Comparison of ENCODE assay signal across 25 cellular contexts in genomic region chr1:147245129-147245528, GRCh38. TPM values are rescaled to one million over a fixed set of nuclear protein-coding genes. Genes with fewer than 3 reads are reported as not detected.
A peak's percentile ranks its signal among the peaks of the same experiment; 100 is the strongest.
DNase-seq lines count a peak whose midpoint lies in the region; ATAC-seq, FAIRE-seq and TF ChIP-seq lines count a peak whose summit lies in the region.
"Had no signal": no experiment of that assay in that cellular context is flagged by ENCODE, and none has a peak within 500 bp of the region (broad histone marks: within the 10 kb centered on the region; RNA-seq: fewer than 3 reads in every experiment).

No MANE protein-coding gene starts in this region.

- ATAC-seq in SK-N-SH treated with all-trans-retinoic acid at 6 μM for 48 hours: no peak
- ATAC-seq: foreskin keratinocyte had no signal

- H3K36me3 Mint-ChIP-seq in astrocyte (ENCODE audit: low read depth, unreplicated experiment) (no peaks in the 10 kb centered on the region), nephron progenitor cell (ENCODE audit: low read depth) (peaks cover 46% of the 10 kb centered on the region)

- H3K79me2 ChIP-seq in SK-N-SH (ENCODE audit: insufficient read depth): peaks cover 68% of the 10 kb centered on the region
- peaks cover 72% of the 10 kb centered on the region for H3K79me2 ChIP-seq in KMS-11 (ENCODE audit: insufficient read depth, low read depth)
- peaks cover 69% of the 10 kb centered on the region for H3K79me2 ChIP-seq in astrocyte (ENCODE audit: insufficient read depth, low read length)

- H3F3A ChIP-seq in SK-N-SH (replicated peaks; ENCODE audit: insufficient read depth): peaks cover 4% of the 10 kb centered on the region

- H3K4me3 ChIP-seq in SK-N-SH (ENCODE audit: low read depth in 2 of 2, low read length in 1 of 2) (no peak overlapping the region), KMS-11 (IDR thresholded peaks at IDR 0.05; ENCODE audit: insufficient read depth, low read depth, low read length) (no peak overlapping the region), astrocyte (ENCODE audit: insufficient read depth, low read depth, low read length) (no peak overlapping the region), adrenal gland (no peak overlapping the region)
- H3K4me3 ChIP-seq: skin epidermis, thoracic aorta had no signal

- no peak for TF ChIP-seq RAD21 in SK-N-SH (IDR thresholded peaks at IDR 0.05; ENCODE audit: low read length)

- CTCF ChIA-PET in SK-N-SH (lab: Yijun Ruan, JAX): interaction anchor here (1.0 kb wide), 1 partner anchor 20 kb away, joined by 3 read pairs; the partner anchor contains the start of gene FMO5

- H3K36me3 ChIP-seq in SK-N-SH (replicated peaks in 1 of 2; ENCODE audit: control insufficient read depth in 1 of 2, insufficient read depth in 2 of 2, low read length in 1 of 2) (no peaks in the 10 kb centered on the region), KMS-11 (ENCODE audit: insufficient read depth) (no peaks in the 10 kb centered on the region), astrocyte (ENCODE audit: insufficient read depth, low read length) (no peaks in the 10 kb centered on the region), adrenal gland (replicated peaks in 1 of 2) (no peaks in the 10 kb centered on the region)
- H3K36me3 ChIP-seq: BE2C, thoracic aorta had no signal

- POLR2A ChIA-PET in SK-N-SH (lab: Yijun Ruan, JAX): no interaction called here

- H3K9me3 ChIP-seq in SK-N-SH: no peaks in the 10 kb centered on the region
- no peaks in the 10 kb centered on the region for H3K9me3 ChIP-seq in astrocyte (ENCODE audit: insufficient read depth, low read depth, low read length)
- H3K9me3 ChIP-seq in adrenal gland (replicated peaks in 1 of 3): no peaks in the 10 kb centered on the region
- H3K9me3 ChIP-seq: BE2C, thoracic aorta had no signal

- H3K4me1 Mint-ChIP-seq in astrocyte (ENCODE audit: low read depth, unreplicated experiment) (peaks cover 17% of the 10 kb centered on the region), nephron progenitor cell (peaks cover 52% of the 10 kb centered on the region)

- intact Hi-C loops in adrenal gland (cut with DNase I): no loop called here

- H3K4me2 ChIP-seq in SK-N-SH (peak overlapping the region; percentile 11; the same call in 1 of the 2 replicates), KMS-11 (peak overlapping the region; percentile 93), astrocyte (ENCODE audit: low read length) (no peak overlapping the region)

- H3K4me1 ChIP-seq in SK-N-SH (ENCODE audit: control insufficient read depth in 1 of 2, insufficient read depth in 2 of 2, low read depth in 1 of 2, low read length in 1 of 2) (peaks cover 0 to 19% of the 10 kb centered on the region in 2 experiments; a peak in 2 of 4 replicates), KMS-11 (ENCODE audit: low read depth, poor library complexity, severe bottlenecking) (peaks cover 52% of the 10 kb centered on the region), astrocyte (ENCODE audit: insufficient read depth, low read length) (peaks cover 11% of the 10 kb centered on the region), adrenal gland (replicated peaks in 1 of 2) (peaks cover 0 to 25% of the 10 kb centered on the region in 2 donors)
- H3K4me1 ChIP-seq: BE2C had no signal

- 94% methylated on average over 4 of the region's 6 CpGs for whole genome bisulfite sequencing in SK-N-SH (ENCODE audit: low lambda C conversion rate)
- WGBS in adrenal gland, 4 donors: 93 to 97% (median 95%) methylated on average over 6 of the region's 6 CpGs

- H2AFZ ChIP-seq in SK-N-SH (ENCODE audit: low read depth): no peak overlapping the region
- H2AFZ ChIP-seq in KMS-11 (ENCODE audit: low read depth): no peak overlapping the region
- no peak overlapping the region for H2AFZ ChIP-seq in astrocyte (ENCODE audit: low read depth, low read length)
- H2AFZ ChIP-seq: parathyroid adenoma had no signal

- no peaks in the 10 kb centered on the region for H3K27me3 Mint-ChIP-seq in astrocyte (ENCODE audit: low read depth, unreplicated experiment)
- peaks cover 2% of the 10 kb centered on the region for H3K27me3 Mint-ChIP-seq in nephron progenitor cell (ENCODE audit: low read depth, poor library complexity)

- H3K4me3 Mint-ChIP-seq in astrocyte (ENCODE audit: unreplicated experiment): peak overlapping the region; percentile 67
- peak overlapping the region; percentile 44 for H3K4me3 Mint-ChIP-seq in nephron progenitor cell

- H3K27ac Mint-ChIP-seq in astrocyte (ENCODE audit: unreplicated experiment) (no peak overlapping the region), nephron progenitor cell (peak overlapping the region; percentile 78)

- no peaks in the 10 kb centered on the region for H3K27me3 ChIP-seq in SK-N-SH (ENCODE audit: insufficient read depth)
- no peaks in the 10 kb centered on the region for H3K27me3 ChIP-seq in KMS-11 (ENCODE audit: insufficient read depth, low read depth)
- H3K27me3 ChIP-seq in astrocyte (ENCODE audit: insufficient read depth, low read length): no peaks in the 10 kb centered on the region
- no peaks in the 10 kb centered on the region for H3K27me3 ChIP-seq in adrenal gland
- H3K27me3 ChIP-seq: BE2C, foreskin keratinocyte had no signal

- DNase-seq in SK-N-SH (no peak), astrocyte (ENCODE audit: low read depth) (no peak), nephron progenitor cell (no peak), T-helper 9 cell (no peak), adrenal gland (no peak)
- DNase-seq in activated effector memory CD4-positive, alpha-beta T cell treated with Interleukin-2 at 50 U/mL for 16 hours: no peak
- DNase-seq: activated gamma-delta T cell treated with Interleukin-2 at 50 U/mL for 16 hours; BE2C; DMS153; foreskin keratinocyte; GOT3; KG1; NCI-H82; stimulated activated CD4-positive, alpha-beta T cell treated with anti-CD3 and anti-CD28 coated beads, Interleukin-4, amount 100 ng/mL, for 1 hour; SW 1271; WERI-Rb-1 had no signal

- no peak for TF ChIP-seq EP300 in SK-N-SH (IDR thresholded peaks at IDR 0.05; ENCODE audit: borderline replicate concordance in 1 of 2, low read depth in 1 of 2, low read length in 1 of 2)

- no peaks in the 10 kb centered on the region for H3K9me3 Mint-ChIP-seq in astrocyte (ENCODE audit: unreplicated experiment)
- peaks cover 38% of the 10 kb centered on the region for H3K9me3 Mint-ChIP-seq in nephron progenitor cell

- H3K9ac ChIP-seq in SK-N-SH: no peak overlapping the region
- no peak overlapping the region for H3K9ac ChIP-seq in KMS-11
- no peak overlapping the region for H3K9ac ChIP-seq in astrocyte (ENCODE audit: low read length)
- H3K9ac ChIP-seq: parathyroid adenoma had no signal

- FAIRE-seq in astrocyte (lab: Jason Lieb, UNC): no peak
- FAIRE-seq: colon, endothelial cell of umbilical vein, RCC 7860 had no signal

- H3K9me2 ChIP-seq in SK-N-SH: no peaks in the 10 kb centered on the region

- H3K27ac ChIP-seq in SK-N-SH (ENCODE audit: low read depth in 2 of 2, low read length in 1 of 2) (no peak overlapping the region), KMS-11 (no peak overlapping the region), astrocyte (ENCODE audit: low read depth, low read length) (no peak overlapping the region), adrenal gland (no peak overlapping the region)
- H3K27ac ChIP-seq: 22Rv1, foreskin keratinocyte, parathyroid adenoma, skin epidermis, thoracic aorta, WERI-Rb-1 had no signal

- H4K20me1 ChIP-seq in SK-N-SH (ENCODE audit: insufficient read depth) (0 out of 2 replicates have a peak, but pooled peaks cover 25% of the 10 kb centered on the region), KMS-11 (ENCODE audit: insufficient read depth) (peaks cover 19% of the 10 kb centered on the region), astrocyte (ENCODE audit: insufficient read depth, low read length) (peaks cover 40% of the 10 kb centered on the region)

- no peak for TF ChIP-seq POLR2A in adrenal gland (IDR thresholded peaks at IDR 0.05)

- TF ChIP-seq CTCF in SK-N-SH (IDR thresholded peaks at IDR 0.05) (no peak), KMS-11 (conservative IDR thresholded peaks at IDR 0.05; ENCODE audit: low read depth, low read length) (no peak), astrocyte (IDR thresholded peaks at IDR 0.05; ENCODE audit: insufficient read depth, low read depth, low read length) (no peak), nephron progenitor cell (IDR thresholded peaks at IDR 0.05) (no peak), adrenal gland (IDR thresholded peaks at IDR 0.05) (no peak)

TF ChIP-seq in SK-N-SH, 30 proteins besides CTCF, POLR2A, EP300 and RAD21 (continues in another document):
- TF ChIP-seq GATA2 (CRISPR knock-in tag; IDR thresholded peaks at IDR 0.05) (no peak), PBX3 (IDR thresholded peaks at IDR 0.05) (no peak), TCF12 (IDR thresholded peaks at IDR 0.05) (no peak)

TF ChIP-seq in SK-N-SH treated with all-trans-retinoic acid at 6 μM for 48 hours, 23 proteins besides CTCF, POLR2A, EP300 and RAD21 (continues in another document):
- TF ChIP-seq TSHZ2 (CRISPR knock-in tag; IDR thresholded peaks at IDR 0.05): no peak

RNA-seq across cellular contexts. Expression of gene CHD1L, which starts 2.6 kb away (rescaled TPM):
- 24.7 and 37.2 TPM in 2 replicates for polyA plus RNA-seq in SK-N-SH (2012; rRNA removed)
- 32.3 and 34.1 TPM in 2 replicates for polyA plus RNA-seq in SK-N-SH (2012; cell fraction: cytosol; rRNA removed)
- polyA plus RNA-seq in SK-N-SH (2012; cell fraction: nucleus; rRNA removed): 28.2 and 53.7 TPM in 2 replicates
- 39.8 and 44.2 TPM in 2 replicates for total RNA-seq in astrocyte
- total RNA-seq in adrenal gland: 10 to 100 TPM; 11.8 to 28.9 (median 22.6) TPM
- 10 to 100 TPM; 20.2 to 28.3 (median 24.2) TPM for polyA plus RNA-seq in adrenal gland

RNA-seq across cellular contexts. Expression of gene FMO5, which starts 20.0 kb away (rescaled TPM):
- 0.30 and 0.50 TPM in 2 replicates for polyA plus RNA-seq in SK-N-SH (2012; rRNA removed)
- polyA plus RNA-seq in SK-N-SH (2012; cell fraction: cytosol; rRNA removed): 0.55 and 0.76 TPM in 2 replicates
- polyA plus RNA-seq in SK-N-SH (2012; cell fraction: nucleus; rRNA removed): 1.2 and 1.4 TPM in 2 replicates
- total RNA-seq in astrocyte: 1.0 and 1.3 TPM in 2 replicates
- total RNA-seq in adrenal gland: 10 to 100 TPM in 6 of 8 donors, 1 to 10 TPM in 2; 6.0 to 28.4 (median 10.9) TPM
- 1 to 10 TPM; 4.6 to 7.3 (median 4.8) TPM for polyA plus RNA-seq in adrenal gland
